In the genomic region with DNA sequence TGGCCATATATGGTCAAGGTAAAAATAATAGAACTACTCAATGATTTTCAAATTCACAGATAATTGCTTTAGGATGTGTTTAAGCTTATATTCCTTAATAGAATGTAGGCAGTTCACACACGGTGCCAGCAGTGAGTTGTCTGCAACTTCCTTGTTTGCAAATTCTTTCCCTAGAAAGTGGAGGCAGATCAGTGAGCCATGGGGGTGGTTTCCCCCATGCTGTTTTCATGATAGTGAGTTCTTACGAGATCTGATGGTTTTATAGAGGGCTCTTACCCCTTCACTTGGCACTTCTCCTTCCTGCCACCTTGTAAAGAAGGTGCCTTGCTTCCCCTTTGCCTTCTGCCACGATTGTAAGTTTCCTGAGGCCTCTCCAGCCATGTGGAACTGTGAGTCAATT, we compare ENCODE assay signal across 1 cellular context.
TF ChIP-seq lines count a peak whose summit lies in the region.

No MANE protein-coding gene starts in this region.

TF ChIP-seq in GM23338, 12 proteins besides CTCF, POLR2A, EP300 and RAD21 (continued from another document):
- TF ChIP-seq, protein P1, sequence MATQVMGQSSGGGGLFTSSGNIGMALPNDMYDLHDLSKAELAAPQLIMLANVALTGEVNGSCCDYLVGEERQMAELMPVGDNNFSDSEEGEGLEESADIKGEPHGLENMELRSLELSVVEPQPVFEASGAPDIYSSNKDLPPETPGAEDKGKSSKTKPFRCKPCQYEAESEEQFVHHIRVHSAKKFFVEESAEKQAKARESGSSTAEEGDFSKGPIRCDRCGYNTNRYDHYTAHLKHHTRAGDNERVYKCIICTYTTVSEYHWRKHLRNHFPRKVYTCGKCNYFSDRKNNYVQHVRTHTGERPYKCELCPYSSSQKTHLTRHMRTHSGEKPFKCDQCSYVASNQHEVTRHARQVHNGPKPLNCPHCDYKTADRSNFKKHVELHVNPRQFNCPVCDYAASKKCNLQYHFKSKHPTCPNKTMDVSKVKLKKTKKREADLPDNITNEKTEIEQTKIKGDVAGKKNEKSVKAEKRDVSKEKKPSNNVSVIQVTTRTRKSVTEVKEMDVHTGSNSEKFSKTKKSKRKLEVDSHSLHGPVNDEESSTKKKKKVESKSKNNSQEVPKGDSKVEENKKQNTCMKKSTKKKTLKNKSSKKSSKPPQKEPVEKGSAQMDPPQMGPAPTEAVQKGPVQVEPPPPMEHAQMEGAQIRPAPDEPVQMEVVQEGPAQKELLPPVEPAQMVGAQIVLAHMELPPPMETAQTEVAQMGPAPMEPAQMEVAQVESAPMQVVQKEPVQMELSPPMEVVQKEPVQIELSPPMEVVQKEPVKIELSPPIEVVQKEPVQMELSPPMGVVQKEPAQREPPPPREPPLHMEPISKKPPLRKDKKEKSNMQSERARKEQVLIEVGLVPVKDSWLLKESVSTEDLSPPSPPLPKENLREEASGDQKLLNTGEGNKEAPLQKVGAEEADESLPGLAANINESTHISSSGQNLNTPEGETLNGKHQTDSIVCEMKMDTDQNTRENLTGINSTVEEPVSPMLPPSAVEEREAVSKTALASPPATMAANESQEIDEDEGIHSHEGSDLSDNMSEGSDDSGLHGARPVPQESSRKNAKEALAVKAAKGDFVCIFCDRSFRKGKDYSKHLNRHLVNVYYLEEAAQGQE (IDR thresholded peaks at IDR 0.05; ENCODE audit: unreplicated experiment) = no peak
- TF ChIP-seq EZH2phosphoT487 (IDR thresholded peaks at IDR 0.05; ENCODE audit: unreplicated experiment) = no peak
- TF ChIP-seq, protein P2, sequence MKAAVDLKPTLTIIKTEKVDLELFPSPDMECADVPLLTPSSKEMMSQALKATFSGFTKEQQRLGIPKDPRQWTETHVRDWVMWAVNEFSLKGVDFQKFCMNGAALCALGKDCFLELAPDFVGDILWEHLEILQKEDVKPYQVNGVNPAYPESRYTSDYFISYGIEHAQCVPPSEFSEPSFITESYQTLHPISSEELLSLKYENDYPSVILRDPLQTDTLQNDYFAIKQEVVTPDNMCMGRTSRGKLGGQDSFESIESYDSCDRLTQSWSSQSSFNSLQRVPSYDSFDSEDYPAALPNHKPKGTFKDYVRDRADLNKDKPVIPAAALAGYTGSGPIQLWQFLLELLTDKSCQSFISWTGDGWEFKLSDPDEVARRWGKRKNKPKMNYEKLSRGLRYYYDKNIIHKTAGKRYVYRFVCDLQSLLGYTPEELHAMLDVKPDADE (IDR thresholded peaks at IDR 0.05) = no peak
- TF ChIP-seq, protein P3, sequence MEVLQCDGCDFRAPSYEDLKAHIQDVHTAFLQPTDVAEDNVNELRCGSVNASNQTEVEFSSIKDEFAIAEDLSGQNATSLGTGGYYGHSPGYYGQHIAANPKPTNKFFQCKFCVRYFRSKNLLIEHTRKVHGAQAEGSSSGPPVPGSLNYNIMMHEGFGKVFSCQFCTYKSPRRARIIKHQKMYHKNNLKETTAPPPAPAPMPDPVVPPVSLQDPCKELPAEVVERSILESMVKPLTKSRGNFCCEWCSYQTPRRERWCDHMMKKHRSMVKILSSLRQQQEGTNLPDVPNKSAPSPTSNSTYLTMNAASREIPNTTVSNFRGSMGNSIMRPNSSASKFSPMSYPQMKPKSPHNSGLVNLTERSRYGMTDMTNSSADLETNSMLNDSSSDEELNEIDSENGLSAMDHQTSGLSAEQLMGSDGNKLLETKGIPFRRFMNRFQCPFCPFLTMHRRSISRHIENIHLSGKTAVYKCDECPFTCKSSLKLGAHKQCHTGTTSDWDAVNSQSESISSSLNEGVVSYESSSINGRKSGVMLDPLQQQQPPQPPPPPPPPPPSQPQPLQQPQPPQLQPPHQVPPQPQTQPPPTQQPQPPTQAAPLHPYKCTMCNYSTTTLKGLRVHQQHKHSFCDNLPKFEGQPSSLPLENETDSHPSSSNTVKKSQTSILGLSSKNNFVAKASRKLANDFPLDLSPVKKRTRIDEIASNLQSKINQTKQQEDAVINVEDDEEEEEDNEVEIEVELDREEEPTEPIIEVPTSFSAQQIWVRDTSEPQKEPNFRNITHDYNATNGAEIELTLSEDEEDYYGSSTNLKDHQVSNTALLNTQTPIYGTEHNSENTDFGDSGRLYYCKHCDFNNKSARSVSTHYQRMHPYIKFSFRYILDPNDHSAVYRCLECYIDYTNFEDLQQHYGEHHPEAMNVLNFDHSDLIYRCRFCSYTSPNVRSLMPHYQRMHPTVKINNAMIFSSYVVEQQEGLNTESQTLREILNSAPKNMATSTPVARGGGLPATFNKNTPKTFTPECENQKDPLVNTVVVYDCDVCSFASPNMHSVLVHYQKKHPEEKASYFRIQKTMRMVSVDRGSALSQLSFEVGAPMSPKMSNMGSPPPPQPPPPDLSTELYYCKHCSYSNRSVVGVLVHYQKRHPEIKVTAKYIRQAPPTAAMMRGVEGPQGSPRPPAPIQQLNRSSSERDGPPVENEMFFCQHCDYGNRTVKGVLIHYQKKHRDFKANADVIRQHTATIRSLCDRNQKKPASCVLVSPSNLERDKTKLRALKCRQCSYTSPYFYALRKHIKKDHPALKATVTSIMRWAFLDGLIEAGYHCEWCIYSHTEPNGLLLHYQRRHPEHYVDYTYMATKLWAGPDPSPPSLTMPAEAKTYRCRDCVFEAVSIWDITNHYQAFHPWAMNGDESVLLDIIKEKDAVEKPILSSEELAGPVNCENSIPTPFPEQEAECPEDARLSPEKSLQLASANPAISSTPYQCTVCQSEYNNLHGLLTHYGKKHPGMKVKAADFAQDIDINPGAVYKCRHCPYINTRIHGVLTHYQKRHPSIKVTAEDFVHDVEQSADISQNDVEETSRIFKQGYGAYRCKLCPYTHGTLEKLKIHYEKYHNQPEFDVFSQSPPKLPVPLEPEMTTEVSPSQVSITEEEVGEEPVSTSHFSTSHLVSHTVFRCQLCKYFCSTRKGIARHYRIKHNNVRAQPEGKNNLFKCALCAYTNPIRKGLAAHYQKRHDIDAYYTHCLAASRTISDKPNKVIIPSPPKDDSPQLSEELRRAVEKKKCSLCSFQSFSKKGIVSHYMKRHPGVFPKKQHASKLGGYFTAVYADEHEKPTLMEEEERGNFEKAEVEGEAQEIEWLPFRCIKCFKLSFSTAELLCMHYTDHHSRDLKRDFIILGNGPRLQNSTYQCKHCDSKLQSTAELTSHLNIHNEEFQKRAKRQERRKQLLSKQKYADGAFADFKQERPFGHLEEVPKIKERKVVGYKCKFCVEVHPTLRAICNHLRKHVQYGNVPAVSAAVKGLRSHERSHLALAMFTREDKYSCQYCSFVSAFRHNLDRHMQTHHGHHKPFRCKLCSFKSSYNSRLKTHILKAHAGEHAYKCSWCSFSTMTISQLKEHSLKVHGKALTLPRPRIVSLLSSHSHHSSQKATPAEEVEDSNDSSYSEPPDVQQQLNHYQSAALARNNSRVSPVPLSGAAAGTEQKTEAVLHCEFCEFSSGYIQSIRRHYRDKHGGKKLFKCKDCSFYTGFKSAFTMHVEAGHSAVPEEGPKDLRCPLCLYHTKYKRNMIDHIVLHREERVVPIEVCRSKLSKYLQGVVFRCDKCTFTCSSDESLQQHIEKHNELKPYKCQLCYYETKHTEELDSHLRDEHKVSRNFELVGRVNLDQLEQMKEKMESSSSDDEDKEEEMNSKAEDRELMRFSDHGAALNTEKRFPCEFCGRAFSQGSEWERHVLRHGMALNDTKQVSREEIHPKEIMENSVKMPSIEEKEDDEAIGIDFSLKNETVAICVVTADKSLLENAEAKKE (CRISPR knock-in tag; IDR thresholded peaks at IDR 0.05) = no peak
TF ChIP-seq in GM23338: peak in this region for 0.
